Comparison of ENCODE assay signal across 18 cellular contexts in genomic region chr3:168877899-168878298, GRCh38.
DNase-seq lines count a peak whose midpoint lies in the region; ATAC-seq and TF ChIP-seq lines count a peak whose summit lies in the region.
"Had no signal": no experiment of that assay in that cellular context is flagged by ENCODE, and none has a peak within 500 bp of the region (broad histone marks: within the 10 kb centered on the region; RNA-seq: fewer than 3 reads in every experiment).

No MANE protein-coding gene starts in this region.

- 19% methylated on average over 1 of the region's 1 CpG for WGBS in hepatocyte (ENCODE audit: low lambda C conversion rate, missing lambda C conversion rate)
- 7 to 32% methylated on average over 1 of the region's 1 CpG for WGBS in esophagus squamous epithelium, 2 donors

- H3K36me3 ChIP-seq in hepatocyte (replicated peaks; ENCODE audit: insufficient read depth, low read depth): no peaks in the 10 kb centered on the region
- no peaks in the 10 kb centered on the region for H3K36me3 ChIP-seq in gastrocnemius medialis
- no peaks in the 10 kb centered on the region for H3K36me3 ChIP-seq in esophagus squamous epithelium
- H3K36me3 ChIP-seq: transverse colon had no signal

- H3K9me3 ChIP-seq in hepatocyte (ENCODE audit: low read depth) (no peaks in the 10 kb centered on the region), gastrocnemius medialis (no peaks in the 10 kb centered on the region), esophagus squamous epithelium (no peaks in the 10 kb centered on the region)
- H3K9me3 ChIP-seq: transverse colon had no signal

- no peak for ATAC-seq in gastrocnemius medialis
- ATAC-seq in activated CD8-positive, alpha-beta T cell treated with anti-CD3 and anti-CD28 coated beads for 36 hours: no peak
- ATAC-seq: activated CD4-positive, alpha-beta T cell treated with anti-CD3 and anti-CD28 coated beads for 36 hours; natural killer cell had no signal

- H3K79me2 ChIP-seq in hepatocyte: no peaks in the 10 kb centered on the region

- no peaks in the 10 kb centered on the region for H3K27me3 ChIP-seq in hepatocyte
- no peaks in the 10 kb centered on the region for H3K27me3 ChIP-seq in gastrocnemius medialis
- H3K27me3 ChIP-seq in esophagus squamous epithelium: no peaks in the 10 kb centered on the region
- H3K27me3 ChIP-seq: transverse colon had no signal

- H3K4me1 ChIP-seq in hepatocyte (ENCODE audit: insufficient read depth) (peaks cover 11% of the 10 kb centered on the region), gastrocnemius medialis (no peaks in the 10 kb centered on the region), esophagus squamous epithelium (peaks cover 0 to 13% (median 0%) of the 10 kb centered on the region in 3 donors)

- no peaks in the 10 kb centered on the region for H3K27me3 Mint-ChIP-seq in activated CD8-positive, alpha-beta T cell treated with anti-CD3 and anti-CD28 coated beads for 36 hours
- H3K27me3 Mint-ChIP-seq: activated CD4-positive, alpha-beta T cell treated with anti-CD3 and anti-CD28 coated beads for 36 hours; CD4-positive, alpha-beta T cell had no signal

- H3K4me1 Mint-ChIP-seq in activated CD8-positive, alpha-beta T cell treated with anti-CD3 and anti-CD28 coated beads for 36 hours (ENCODE audit: low read depth): no peaks in the 10 kb centered on the region
- H3K4me1 Mint-ChIP-seq: natural killer cell had no signal

- H3K27ac Mint-ChIP-seq in activated CD8-positive, alpha-beta T cell treated with anti-CD3 and anti-CD28 coated beads for 36 hours: no peak overlapping the region
- H3K27ac Mint-ChIP-seq: activated CD4-positive, alpha-beta T cell treated with anti-CD3 and anti-CD28 coated beads for 36 hours; CD4-positive, alpha-beta T cell; natural killer cell had no signal

- CTCF ChIA-PET in activated CD8-positive, alpha-beta T cell treated with anti-CD3 and anti-CD28 coated beads for 36 hours (lab: Charles Lee): interaction anchor here (3.0 kb wide), 1 partner anchor 13 kb away, joined by 8 read pairs; no protein-coding TSS in a partner anchor

- no peaks in the 10 kb centered on the region for H3K9me2 ChIP-seq in hepatocyte (replicated peaks; ENCODE audit: insufficient read depth)

- intact Hi-C loops in gastrocnemius medialis (cut with DNase I; ENCODE audit: low total_unique reads): no loop called here
- intact Hi-C loops in activated CD8-positive, alpha-beta T cell treated with anti-CD3 and anti-CD28 coated beads for 36 hours (cut with micrococcal nuclease): no loop called here
- intact Hi-C loops in esophagus squamous epithelium (cut with DNase I): no loop called here

- H3K36me3 Mint-ChIP-seq in activated CD8-positive, alpha-beta T cell treated with anti-CD3 and anti-CD28 coated beads for 36 hours (ENCODE audit: low read depth): no peaks in the 10 kb centered on the region
- H3K36me3 Mint-ChIP-seq: natural killer cell had no signal

- H2AFZ ChIP-seq in hepatocyte: no peak overlapping the region

- no peaks in the 10 kb centered on the region for H3K9me3 Mint-ChIP-seq in activated CD8-positive, alpha-beta T cell treated with anti-CD3 and anti-CD28 coated beads for 36 hours
- H3K9me3 Mint-ChIP-seq: CD4-positive, alpha-beta T cell had no signal

- TF ChIP-seq POLR2A in gastrocnemius medialis (IDR thresholded peaks at IDR 0.05) (no peak), esophagus squamous epithelium (IDR thresholded peaks at IDR 0.05) (no peak)

- in situ Hi-C loops in gastrocnemius medialis (cut with MboI; ENCODE audit: low sequenced_read_pairs in 4 of 4): no loop called here

- no peak for TF ChIP-seq CTCF in hepatocyte (IDR thresholded peaks at IDR 0.05; ENCODE audit: poor library complexity)
- TF ChIP-seq CTCF in gastrocnemius medialis (IDR thresholded peaks at IDR 0.05 in 4 of 5, conservative IDR thresholded peaks at IDR 0.05 in 1 of 5): no peak
- no peak for TF ChIP-seq CTCF in activated CD8-positive, alpha-beta T cell treated with anti-CD3 and anti-CD28 coated beads for 36 hours (IDR thresholded peaks at IDR 0.05)
- no peak for TF ChIP-seq CTCF in esophagus squamous epithelium (IDR thresholded peaks at IDR 0.05)

- H3K27ac ChIP-seq in hepatocyte (peak overlapping the region; percentile 9), gastrocnemius medialis (peak overlapping the region in 3 of 4 donors; percentile 45 to 61 (median 52)), esophagus squamous epithelium (no peak overlapping the region)
- H3K27ac ChIP-seq: transverse colon had no signal

- POLR2A ChIA-PET in activated CD8-positive, alpha-beta T cell treated with anti-CD3 and anti-CD28 coated beads for 36 hours (lab: Charles Lee): no interaction called here

- H3K4me3 ChIP-seq in hepatocyte: no peak overlapping the region
- no peak overlapping the region for H3K4me3 ChIP-seq in gastrocnemius medialis
- H3K4me3 ChIP-seq in esophagus squamous epithelium: no peak overlapping the region
- H3K4me3 ChIP-seq: transverse colon had no signal

- no peak overlapping the region for H3K4me3 Mint-ChIP-seq in activated CD8-positive, alpha-beta T cell treated with anti-CD3 and anti-CD28 coated beads for 36 hours
- H3K4me3 Mint-ChIP-seq: activated CD4-positive, alpha-beta T cell treated with anti-CD3 and anti-CD28 coated beads for 36 hours; CD4-positive, alpha-beta T cell; natural killer cell had no signal

- H3K4me2 ChIP-seq in hepatocyte: peak overlapping the region; percentile 5

- DNase-seq in NCI-H1417 (lab: John Stamatoyannopoulos, UW): peak in 2 of 3 experiments; percentile 39 to 77
- DNase-seq in NCI-H1417 treated with DMSO at 0.1 percent for 48 hours (lab: John Stamatoyannopoulos, UW): no peak
- peak; percentile 90 for DNase-seq in NCI-H510A treated with DMSO at 0.1 percent for 48 hours (lab: John Stamatoyannopoulos, UW)
- DNase-seq in hepatocyte (ENCODE audit: low spot score): peak; percentile 33
- no peak for DNase-seq in gastrocnemius medialis
- DNase-seq in activated CD8-positive, alpha-beta T cell treated with anti-CD3 and anti-CD28 coated beads for 36 hours: no peak
- no peak for DNase-seq in SW 1271 (lab: John Stamatoyannopoulos, UW)
- DNase-seq in esophagus squamous epithelium (lab: John Stamatoyannopoulos, UW): no peak
- DNase-seq: activated CD4-positive, alpha-beta T cell treated with anti-CD3 and anti-CD28 coated beads for 36 hours; CD4-positive, alpha-beta T cell; erythroblast; GF-D8; natural killer cell; NCI-H446 treated with DMSO at 0.1 percent for 48 hours; RPMI8226; stimulated activated CD4-positive, alpha-beta T cell treated with anti-CD3 and anti-CD28 coated beads, Interleukin-2, amount 100 ng/mL, for 48 hours; T-helper 2 cell; transverse colon had no signal

- H4K20me1 ChIP-seq in hepatocyte (ENCODE audit: insufficient read depth, poor library complexity, severe bottlenecking): no peaks in the 10 kb centered on the region

Comparison
In these comparisons a context has a peak if more than half of its experiments do, and no peak if none do; other contexts are left out.
1. DNase-seq: peak in NCI-H1417 (2 of 3), NCI-H510A treated with DMSO at 0.1 percent for 48 hours (single experiment) and hepatocyte (single experiment); none in NCI-H1417 treated with DMSO at 0.1 percent for 48 hours (single experiment), gastrocnemius medialis (0 of 2), activated CD8-positive, alpha-beta T cell treated with anti-CD3 and anti-CD28 coated beads for 36 hours (single experiment), SW 1271 (0 of 2) and esophagus squamous epithelium (single experiment).
2. H3K27ac ChIP-seq: peak in hepatocyte (single experiment) and gastrocnemius medialis (3 of 4); none in esophagus squamous epithelium (0 of 4).